8 cellular contexts compared by ENCODE assay signal in the genomic region with DNA sequence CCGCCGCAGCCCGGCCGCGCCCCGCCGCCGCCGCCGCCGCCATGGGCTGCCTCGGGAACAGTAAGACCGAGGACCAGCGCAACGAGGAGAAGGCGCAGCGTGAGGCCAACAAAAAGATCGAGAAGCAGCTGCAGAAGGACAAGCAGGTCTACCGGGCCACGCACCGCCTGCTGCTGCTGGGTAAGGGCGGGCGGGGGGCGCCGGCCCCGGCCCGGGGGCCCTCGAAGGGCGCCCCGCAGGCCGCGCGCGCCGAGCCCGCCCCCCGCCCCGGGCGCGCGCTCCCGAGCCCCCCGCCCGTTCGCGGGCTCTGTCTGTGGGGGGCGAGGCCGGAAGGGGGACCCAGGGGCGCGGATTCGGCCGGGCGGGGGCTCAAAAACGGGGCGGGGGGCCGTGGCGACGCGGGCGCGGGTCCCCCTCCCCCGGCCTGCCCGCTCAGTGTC. TPM values are rescaled to one million over a fixed set of nuclear protein-coding genes. Genes with fewer than 3 reads are reported as not detected.
DNase-seq lines count a peak whose midpoint lies in the region; ATAC-seq and TF ChIP-seq lines count a peak whose summit lies in the region.

No MANE protein-coding gene starts in this region.

- 0 to 5% methylated on average over 4 to 52 of the region's 63 CpGs for WGBS in endodermal cell (ENCODE audit: insufficient coverage in 1 of 2, insufficient read length in 1 of 2), 2 experiments

- intact Hi-C loops in activated CD4-positive, alpha-beta T cell treated with anti-CD3 and anti-CD28 coated beads, Interleukin-2, amount 10 ng/mL, durations not matched to agents 24 days and 14 days (cut with micrococcal nuclease), result loop anchor here (1.0 to 5.0 kb wide), 5 partner anchors 90 to 584 kb away; partner anchors contain the start of genes ATP5F1E, NELFCD, RAB22A and ZNF831
- intact Hi-C loops in uterus (cut with DNase I; ENCODE audit: low total_unique reads), result loop anchor here (10.0 kb wide), 1 partner anchor 93 kb away; the partner anchor contains the start of gene NELFCD

- H3K9me3 Mint-ChIP-seq in activated CD4-positive, alpha-beta T cell treated with anti-CD3 and anti-CD28 coated beads, Interleukin-2, amount 10 ng/mL, durations not matched to agents 24 days and 14 days, result no peaks in the 10 kb centered on the region
- no peaks in the 10 kb centered on the region for H3K9me3 Mint-ChIP-seq in endodermal cell
- H3K9me3 Mint-ChIP-seq in naive thymus-derived CD8-positive, alpha-beta T cell, result no peaks in the 10 kb centered on the region

- peak overlapping the region; percentile 100 for H3K27ac Mint-ChIP-seq in activated CD4-positive, alpha-beta T cell treated with anti-CD3 and anti-CD28 coated beads, Interleukin-2, amount 10 ng/mL, durations not matched to agents 24 days and 14 days
- peak overlapping the region; percentile 98 for H3K27ac Mint-ChIP-seq in endodermal cell
- peak overlapping the region; percentile 94 to 99 (median 98) for H3K27ac Mint-ChIP-seq in naive thymus-derived CD8-positive, alpha-beta T cell

- H3K27ac ChIP-seq in HUES6 (ENCODE audit: low read depth, low read length), result peak overlapping the region; percentile 97; the same call in 1 of the 2 replicates
- H3K27ac ChIP-seq in endodermal cell (ENCODE audit: low read depth, low read length), result peak overlapping the region; percentile 94
- peak overlapping the region; percentile 98 to 100 for H3K27ac ChIP-seq in uterus

- peak; percentile 68 for DNase-seq in GM03348 (ENCODE audit: low spot score)
- DNase-seq in activated CD4-positive, alpha-beta T cell treated with anti-CD3 and anti-CD28 coated beads, Interleukin-2, amount 10 ng/mL, durations not matched to agents 24 days and 14 days, result peak; percentile 79
- peak; percentile 81 for DNase-seq in endodermal cell
- peak in 6 of 10 donors; percentile 27 to 53 (median 38) for DNase-seq in naive thymus-derived CD8-positive, alpha-beta T cell
- DNase-seq in uterus, result peak; percentile 40 to 42
- DNase-seq in hippocampal formation (lab: John Stamatoyannopoulos, UW), result no peak

- H3K4me1 ChIP-seq in HUES6 (ENCODE audit: control insufficient read depth, insufficient read depth, low read length) (peaks cover 36% of the 10 kb centered on the region), endodermal cell (ENCODE audit: control insufficient read depth, insufficient read depth, low read length) (peaks cover 14% of the 10 kb centered on the region), uterus (peaks cover 6 to 20% of the 10 kb centered on the region in 2 donors)

- H3K36me3 ChIP-seq in HUES6 (ENCODE audit: control insufficient read depth, insufficient read depth, low read length) (peaks cover 6% of the 10 kb centered on the region), endodermal cell (ENCODE audit: control insufficient read depth, insufficient read depth, low read length) (peaks cover 16% of the 10 kb centered on the region), uterus (no peaks in the 10 kb centered on the region)

- H3K4me1 Mint-ChIP-seq in activated CD4-positive, alpha-beta T cell treated with anti-CD3 and anti-CD28 coated beads, Interleukin-2, amount 10 ng/mL, durations not matched to agents 24 days and 14 days, result peaks cover 47% of the 10 kb centered on the region
- H3K4me1 Mint-ChIP-seq in endodermal cell, result peaks cover 37% of the 10 kb centered on the region
- H3K4me1 Mint-ChIP-seq in naive thymus-derived CD8-positive, alpha-beta T cell, result peaks cover 22 to 59% (median 47%) of the 10 kb centered on the region in 4 donors

- H3K9me3 ChIP-seq in HUES6 (ENCODE audit: control insufficient read depth, insufficient read depth, low read depth, low read length) (no peaks in the 10 kb centered on the region), endodermal cell (ENCODE audit: control insufficient read depth, low read length) (no peaks in the 10 kb centered on the region), uterus (no peaks in the 10 kb centered on the region)

- peak overlapping the region; percentile 92 for H3K4me3 Mint-ChIP-seq in activated CD4-positive, alpha-beta T cell treated with anti-CD3 and anti-CD28 coated beads, Interleukin-2, amount 10 ng/mL, durations not matched to agents 24 days and 14 days
- H3K4me3 Mint-ChIP-seq in endodermal cell, result peak overlapping the region; percentile 90
- H3K4me3 Mint-ChIP-seq in naive thymus-derived CD8-positive, alpha-beta T cell, result peak overlapping the region; percentile 91 to 98 (median 94)

- TF ChIP-seq POLR2A in uterus (IDR thresholded peaks at IDR 0.05), result no peak

- H3K4me3 ChIP-seq in HUES6 (ENCODE audit: low read depth, low read length) (peak overlapping the region; percentile 92), endodermal cell (ENCODE audit: low read length) (peak overlapping the region; percentile 82), uterus (peak overlapping the region; percentile 65 to 96)

- peak; percentile 1 for ATAC-seq in naive thymus-derived CD8-positive, alpha-beta T cell
- no peak for ATAC-seq in HG03469 (IDR thresholded peaks at IDR 0.05; ENCODE audit: unreplicated experiment)

- no peak for TF ChIP-seq CTCF in endodermal cell (conservative IDR thresholded peaks at IDR 0.05)
- TF ChIP-seq CTCF in uterus (IDR thresholded peaks at IDR 0.05), result no peak

- POLR2A ChIA-PET in naive thymus-derived CD8-positive, alpha-beta T cell (lab: Charles Lee), result interaction anchor here (0.6 to 4.8 kb wide), 14 partner anchors 11 to 1182 kb away, joined by 3 to 72 read pairs (median 4); partner anchors contain the start of genes ATP5F1E, PMEPA1, PRELID3B and STX16

- H3K27me3 ChIP-seq in HUES6 (ENCODE audit: control insufficient read depth, insufficient read depth, low read length) (peaks cover 6% of the 10 kb centered on the region; the same call in 1 of the 2 replicates), endodermal cell (ENCODE audit: control insufficient read depth, insufficient read depth, low read length, poor library complexity, severe bottlenecking) (no peaks in the 10 kb centered on the region), uterus (no peaks in the 10 kb centered on the region)

- peaks cover 24% of the 10 kb centered on the region for H3K36me3 Mint-ChIP-seq in activated CD4-positive, alpha-beta T cell treated with anti-CD3 and anti-CD28 coated beads, Interleukin-2, amount 10 ng/mL, durations not matched to agents 24 days and 14 days (ENCODE audit: low read depth)
- peaks cover 10% of the 10 kb centered on the region for H3K36me3 Mint-ChIP-seq in endodermal cell (ENCODE audit: low read depth)
- peaks cover 0 to 20% (median 2%) of the 10 kb centered on the region in 3 donors for H3K36me3 Mint-ChIP-seq in naive thymus-derived CD8-positive, alpha-beta T cell

- no peaks in the 10 kb centered on the region for H3K27me3 Mint-ChIP-seq in activated CD4-positive, alpha-beta T cell treated with anti-CD3 and anti-CD28 coated beads, Interleukin-2, amount 10 ng/mL, durations not matched to agents 24 days and 14 days
- no peaks in the 10 kb centered on the region for H3K27me3 Mint-ChIP-seq in endodermal cell (ENCODE audit: insufficient read depth)
- H3K27me3 Mint-ChIP-seq in naive thymus-derived CD8-positive, alpha-beta T cell, result no peaks in the 10 kb centered on the region

- H3K9ac ChIP-seq in HUES6 (ENCODE audit: low read length) (peak overlapping the region; percentile 87), endodermal cell (ENCODE audit: extremely low read depth, low read length, poor library complexity, severe bottlenecking) (peak overlapping the region; percentile 96)

RNA-seq across cellular contexts. Expression of gene GNAS, which starts 39.2 kb away (rescaled TPM):
- total RNA-seq in activated CD4-positive, alpha-beta T cell treated with anti-CD3 and anti-CD28 coated beads, Interleukin-2, amount 10 ng/mL, durations not matched to agents 24 days and 14 days, result 500 and 523 TPM in 2 replicates
- total RNA-seq in endodermal cell, result 1,000 to 10,000 TPM; 1,246 to 1,267 TPM
- polyA plus RNA-seq in endodermal cell (2013, experiment 1 of 2), result 1,275 TPM
- 1,251 TPM for polyA plus RNA-seq in endodermal cell (2013, experiment 2 of 2)
- 100 to 1,000 TPM; 695 to 756 TPM for total RNA-seq in naive thymus-derived CD8-positive, alpha-beta T cell
- polyA plus RNA-seq in naive thymus-derived CD8-positive, alpha-beta T cell, result 100 to 1,000 TPM; 155 to 247 (median 169) TPM
- total RNA-seq in uterus, result 100 to 1,000 TPM; 281 to 822 (median 446) TPM

RNA-seq across cellular contexts. Expression of gene GNAS-AS1, which starts 41.0 kb away (rescaled TPM):
- total RNA-seq in activated CD4-positive, alpha-beta T cell treated with anti-CD3 and anti-CD28 coated beads, Interleukin-2, amount 10 ng/mL, durations not matched to agents 24 days and 14 days, result 0.64 and 1.6 TPM in 2 replicates
- 1 to 10 TPM; 9.3 to 9.7 TPM for total RNA-seq in endodermal cell
- 3.9 TPM for polyA plus RNA-seq in endodermal cell (2013, experiment 1 of 2)
- 2.5 TPM for polyA plus RNA-seq in endodermal cell (2013, experiment 2 of 2)
- 1 to 10 TPM; 1.3 TPM for total RNA-seq in naive thymus-derived CD8-positive, alpha-beta T cell
- under 1 TPM in 1 of 3 donors, not detected in 2; 0.14 TPM for polyA plus RNA-seq in naive thymus-derived CD8-positive, alpha-beta T cell
- total RNA-seq in uterus, result 1 to 10 TPM in 2 of 4 donors, under 1 TPM in 1, not detected in 1; 0.77 to 3.4 (median 1.2) TPM

Comparison
In these comparisons a context has a peak if more than half of its experiments do, and no peak if none do; other contexts are left out.
1. DNase-seq: peak in GM03348 (single experiment), activated CD4-positive, alpha-beta T cell treated with anti-CD3 and anti-CD28 coated beads, Interleukin-2, amount 10 ng/mL, durations not matched to agents 24 days and 14 days (single experiment), endodermal cell (single experiment), naive thymus-derived CD8-positive, alpha-beta T cell (6 of 10) and uterus (2 of 2); none in hippocampal formation (0 of 2).
2. Peak in every context shown above with its lines, with median percentiles within 50 percentile points of each other: H3K27ac ChIP-seq, H3K4me3 ChIP-seq, H3K27ac Mint-ChIP-seq and H3K4me3 Mint-ChIP-seq.